29 cellular contexts compared by ENCODE assay signal in the genomic region with DNA sequence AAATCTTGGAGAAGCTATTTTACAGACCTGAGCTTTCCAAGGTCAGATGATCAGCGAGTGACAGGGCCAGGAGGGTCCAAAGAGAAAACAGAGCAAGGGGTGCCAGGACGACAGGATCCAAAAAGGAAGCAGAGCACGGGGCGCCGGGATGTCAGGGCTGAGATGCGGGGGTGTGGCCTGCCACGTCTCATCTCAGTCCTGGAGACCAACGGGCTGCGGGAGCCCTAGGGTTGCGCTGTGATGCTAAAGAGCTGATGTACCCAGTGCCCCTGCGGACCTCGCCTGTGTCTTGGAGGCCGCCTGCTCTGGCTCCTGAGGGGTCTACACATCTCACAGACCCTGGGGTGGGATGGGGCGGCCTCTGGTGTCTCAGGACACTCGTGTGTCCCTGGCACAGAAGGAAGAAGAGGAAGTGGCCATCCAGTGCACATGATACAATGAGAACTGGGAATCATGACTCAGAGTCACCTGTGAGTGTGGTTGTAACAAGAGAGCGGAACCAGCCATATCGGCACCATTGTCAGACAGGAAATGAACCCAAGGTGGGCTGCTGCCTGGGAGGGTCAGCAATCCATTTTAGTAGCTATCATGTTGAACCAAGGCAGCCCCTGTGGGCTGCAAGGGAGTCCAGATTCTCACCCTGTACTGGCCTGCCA.
"Had no signal": no experiment of that assay in that cellular context is flagged by ENCODE, and none has a peak within 500 bp of the region (broad histone marks: within the 10 kb centered on the region; RNA-seq: fewer than 3 reads in every experiment).

No MANE protein-coding gene starts in this region.

- H3K36me3 ChIP-seq: brain microvascular endothelial cell, gastroesophageal sphincter, pancreas, sigmoid colon, upper lobe of left lung, vagina had no signal

- H3K79me2 ChIP-seq: hepatocyte had no signal

- H3K27me3 Mint-ChIP-seq: activated CD4-positive, alpha-beta memory T cell treated with anti-CD3 and anti-CD28 coated beads for 36 hours; activated T-helper 17 cell treated with anti-CD3 and anti-CD28 coated beads, Interleukin-2, amount 50 U/mL, for 72 hours; stimulated activated memory B cell treated with anti-CD40 and anti-IgM and Interleukin-4, amounts not matched to agents 10 μg/mL and 1 μg/mL and 100 μg/mL, for 72 hours; stimulated activated naive CD8-positive, alpha-beta T cell treated with anti-CD3 and anti-CD28 coated beads, Interleukin-15, amount 100 ng/mL, for 72 hours had no signal

- H3K4me2 ChIP-seq: hepatocyte had no signal

- H3K4me3 Mint-ChIP-seq: activated CD4-positive, alpha-beta memory T cell treated with anti-CD3 and anti-CD28 coated beads for 36 hours; activated CD4-positive, alpha-beta T cell treated with anti-CD3 and anti-CD28 coated beads, Interleukin-2, amount 10 ng/mL, durations not matched to agents 24 days and 14 days; activated T-cell treated with anti-CD3 and anti-CD28 coated beads, Interleukin-2, amount 50 U/mL, for 4 hours; activated T-helper 17 cell treated with anti-CD3 and anti-CD28 coated beads, Interleukin-2, amount 50 U/mL, for 72 hours; mesothelial cell of epicardium; naive thymus-derived CD4-positive, alpha-beta T cell; stimulated activated memory B cell treated with anti-CD40 and anti-IgM and Interleukin-4, amounts not matched to agents 10 μg/mL and 1 μg/mL and 100 μg/mL, for 72 hours; stimulated activated naive CD8-positive, alpha-beta T cell treated with anti-CD3 and anti-CD28 coated beads, Interleukin-15, amount 100 ng/mL, for 72 hours had no signal

- H2AFZ ChIP-seq: hepatocyte had no signal

- H3K9me3 Mint-ChIP-seq: activated CD4-positive, alpha-beta T cell treated with anti-CD3 and anti-CD28 coated beads, Interleukin-2, amount 10 ng/mL, durations not matched to agents 24 days and 14 days; activated T-cell treated with anti-CD3 and anti-CD28 coated beads, Interleukin-2, amount 50 U/mL, for 4 hours; activated T-helper 17 cell treated with anti-CD3 and anti-CD28 coated beads, Interleukin-2, amount 50 U/mL, for 72 hours had no signal

- H3K4me1 ChIP-seq: gastroesophageal sphincter, pancreas, psoas muscle, sigmoid colon, upper lobe of left lung, vagina had no signal

- H3K4me3 ChIP-seq: gastroesophageal sphincter, hepatocyte, pancreas, psoas muscle, sigmoid colon, upper lobe of left lung, vagina had no signal

- H3K27ac ChIP-seq: brain microvascular endothelial cell, gastroesophageal sphincter, hepatocyte, pancreas, psoas muscle, sigmoid colon, upper lobe of left lung, vagina had no signal

- H3K4me1 Mint-ChIP-seq: activated CD4-positive, alpha-beta T cell treated with anti-CD3 and anti-CD28 coated beads, Interleukin-2, amount 10 ng/mL, durations not matched to agents 24 days and 14 days; activated T-helper 17 cell treated with anti-CD3 and anti-CD28 coated beads, Interleukin-2, amount 50 U/mL, for 72 hours; mesothelial cell of epicardium; naive thymus-derived CD4-positive, alpha-beta T cell; stimulated activated memory B cell treated with anti-CD40 and anti-IgM and Interleukin-4, amounts not matched to agents 10 μg/mL and 1 μg/mL and 100 μg/mL, for 72 hours; stimulated activated naive CD8-positive, alpha-beta T cell treated with anti-CD3 and anti-CD28 coated beads, Interleukin-15, amount 100 ng/mL, for 72 hours had no signal

- H3K27me3 ChIP-seq: brain microvascular endothelial cell, hepatocyte, pancreas, sigmoid colon, upper lobe of left lung, vagina had no signal

- H3K27ac Mint-ChIP-seq: activated CD4-positive, alpha-beta memory T cell treated with anti-CD3 and anti-CD28 coated beads for 36 hours; activated CD4-positive, alpha-beta T cell treated with anti-CD3 and anti-CD28 coated beads, Interleukin-2, amount 10 ng/mL, durations not matched to agents 24 days and 14 days; activated T-helper 17 cell treated with anti-CD3 and anti-CD28 coated beads, Interleukin-2, amount 50 U/mL, for 72 hours; mesothelial cell of epicardium; naive thymus-derived CD4-positive, alpha-beta T cell; stimulated activated memory B cell treated with anti-CD40 and anti-IgM and Interleukin-4, amounts not matched to agents 10 μg/mL and 1 μg/mL and 100 μg/mL, for 72 hours; stimulated activated naive CD8-positive, alpha-beta T cell treated with anti-CD3 and anti-CD28 coated beads, Interleukin-15, amount 100 ng/mL, for 72 hours had no signal

- H3K9me3 ChIP-seq: gastroesophageal sphincter, pancreas, psoas muscle, sigmoid colon, upper lobe of left lung, vagina had no signal

- ATAC-seq: activated T-cell treated with anti-CD3 and anti-CD28 coated beads, Interleukin-2, amount 50 U/mL, for 4 hours; activated T-helper 17 cell treated with anti-CD3 and anti-CD28 coated beads, Interleukin-2, amount 50 U/mL, for 72 hours; gastroesophageal sphincter; left colon; naive thymus-derived CD4-positive, alpha-beta T cell; pancreas; psoas muscle; stimulated activated memory B cell treated with anti-CD40 and anti-IgM and Interleukin-4, amounts not matched to agents 10 μg/mL and 1 μg/mL and 100 μg/mL, for 72 hours; stimulated activated naive CD8-positive, alpha-beta T cell treated with anti-CD3 and anti-CD28 coated beads, Interleukin-15, amount 100 ng/mL, for 72 hours had no signal

- H3K36me3 Mint-ChIP-seq: activated CD4-positive, alpha-beta memory T cell treated with anti-CD3 and anti-CD28 coated beads for 36 hours; mesothelial cell of epicardium; naive thymus-derived CD4-positive, alpha-beta T cell; stimulated activated memory B cell treated with anti-CD40 and anti-IgM and Interleukin-4, amounts not matched to agents 10 μg/mL and 1 μg/mL and 100 μg/mL, for 72 hours had no signal

- DNase-seq: activated CD4-positive, alpha-beta memory T cell treated with anti-CD3 and anti-CD28 coated beads for 36 hours; activated CD4-positive, alpha-beta T cell treated with anti-CD3 and anti-CD28 coated beads, Interleukin-2, amount 10 ng/mL, durations not matched to agents 24 days and 14 days; activated CD4-positive, CD25-positive, alpha-beta regulatory T cell treated with anti-CD3 and anti-CD28 coated beads, Interleukin-2, amount 50 U/mL, for 72 hours; activated gamma-delta T cell treated with Interleukin-2 at 50 U/mL for 16 hours; activated naive CD4-positive, alpha-beta T cell treated with anti-CD3 and anti-CD28 coated beads, Interleukin-2, amount 50 U/mL, for 16 hours; activated T-cell treated with anti-CD3 and anti-CD28 coated beads, Interleukin-2, amount 50 U/mL, for 4 hours; amniotic stem cell; brain microvascular endothelial cell; caudate nucleus; cortex of kidney; left colon; naive thymus-derived CD4-positive, alpha-beta T cell; nucleus accumbens; pancreas; psoas muscle; sigmoid colon; small intestine; stimulated activated CD4-positive, alpha-beta T cell treated with anti-CD3 and anti-CD28 coated beads, Interleukin-1b, Interleukin-23, amount 100 ng/mL, for 48 hours; stimulated activated CD4-positive, alpha-beta T cell treated with anti-CD3 and anti-CD28 coated beads, Interleukin-4, amount 100 ng/mL, for 4 hours; stimulated activated CD8-positive, alpha-beta memory T cell treated with anti-CD3 and anti-CD28 coated beads, Interleukin-4, amount 100 ng/mL, for 48 hours; stimulated activated naive CD8-positive, alpha-beta T cell treated with anti-CD3 and anti-CD28 coated beads, Interleukin-15, amount 100 ng/mL, for 72 hours; substantia nigra had no signal
